ENCODE assay signal across 9 cellular contexts in genomic region chr1:6966326-6966725, GRCh38.
"Had no signal": no experiment of that assay in that cellular context is flagged by ENCODE, and none has a peak within 500 bp of the region (broad histone marks: within the 10 kb centered on the region; RNA-seq: fewer than 3 reads in every experiment).

No MANE protein-coding gene starts in this region.

- DNase-seq: H9, HCEC 1CT, HFFc6, IMR-90, KBM-7 had no signal

- H3K4me2 ChIP-seq: GM23338 had no signal

- H3K4me3 ChIP-seq: GM23338 had no signal

- FAIRE-seq: H1, H54, HTR-8/SVneo had no signal

- ATAC-seq: GM23338 had no signal

- H2AFZ ChIP-seq: GM23338 had no signal
